1 cellular context compared by ENCODE assay signal in the genomic region with DNA sequence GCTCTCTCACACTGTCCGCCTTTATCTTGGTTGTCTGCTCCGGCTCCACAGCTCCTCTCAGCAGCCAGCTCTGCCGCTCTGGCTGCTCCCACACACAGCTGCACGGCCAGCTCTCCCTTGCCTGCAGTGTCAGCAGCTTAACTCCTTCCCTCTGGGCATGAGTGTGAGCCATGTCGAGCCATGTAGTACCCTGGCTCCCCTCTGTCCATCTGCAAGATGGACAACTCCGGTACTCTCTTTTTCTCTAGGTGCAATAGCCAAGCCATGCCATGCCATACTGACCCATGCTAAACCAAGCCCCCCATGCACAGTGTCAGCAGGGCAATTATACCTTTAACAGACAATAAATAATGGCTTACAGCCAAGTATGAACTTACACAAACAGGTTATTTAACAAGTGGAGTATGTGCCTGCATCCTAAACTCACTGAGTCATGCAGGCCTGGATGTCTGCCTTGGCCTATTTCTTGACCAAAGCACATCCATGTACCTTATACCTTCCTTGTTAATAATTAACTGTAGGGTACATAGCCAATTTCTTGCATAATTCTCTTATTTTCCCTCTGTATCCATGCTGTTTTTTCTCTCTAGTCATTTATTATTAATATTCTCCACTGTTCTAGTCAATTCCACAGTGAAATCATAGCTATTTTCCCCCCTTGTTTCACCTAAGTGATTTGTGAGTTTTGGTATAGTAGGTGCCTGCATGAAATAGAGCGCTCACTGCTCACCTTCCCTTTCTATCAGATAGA.
A peak's percentile ranks its signal among the peaks of the same experiment; 100 is the strongest.
TF ChIP-seq lines count a peak whose summit lies in the region.

No MANE protein-coding gene starts in this region.

TF ChIP-seq in HepG2, 621 proteins besides CTCF, POLR2A, EP300 and RAD21 (continued from another document and continues in another):
- TF ChIP-seq, protein P1, sequence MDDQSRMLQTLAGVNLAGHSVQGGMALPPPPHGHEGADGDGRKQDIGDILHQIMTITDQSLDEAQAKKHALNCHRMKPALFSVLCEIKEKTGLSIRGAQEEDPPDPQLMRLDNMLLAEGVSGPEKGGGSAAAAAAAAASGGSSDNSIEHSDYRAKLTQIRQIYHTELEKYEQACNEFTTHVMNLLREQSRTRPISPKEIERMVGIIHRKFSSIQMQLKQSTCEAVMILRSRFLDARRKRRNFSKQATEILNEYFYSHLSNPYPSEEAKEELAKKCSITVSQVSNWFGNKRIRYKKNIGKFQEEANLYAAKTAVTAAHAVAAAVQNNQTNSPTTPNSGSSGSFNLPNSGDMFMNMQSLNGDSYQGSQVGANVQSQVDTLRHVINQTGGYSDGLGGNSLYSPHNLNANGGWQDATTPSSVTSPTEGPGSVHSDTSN (CRISPR knock-in tag; IDR thresholded peaks at IDR 0.05; ENCODE audit: borderline replicate concordance) = no peak
- TF ChIP-seq, protein P2, sequence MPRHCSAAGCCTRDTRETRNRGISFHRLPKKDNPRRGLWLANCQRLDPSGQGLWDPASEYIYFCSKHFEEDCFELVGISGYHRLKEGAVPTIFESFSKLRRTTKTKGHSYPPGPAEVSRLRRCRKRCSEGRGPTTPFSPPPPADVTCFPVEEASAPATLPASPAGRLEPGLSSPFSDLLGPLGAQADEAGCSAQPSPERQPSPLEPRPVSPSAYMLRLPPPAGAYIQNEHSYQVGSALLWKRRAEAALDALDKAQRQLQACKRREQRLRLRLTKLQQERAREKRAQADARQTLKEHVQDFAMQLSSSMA (CRISPR knock-in tag; IDR thresholded peaks at IDR 0.05) = no peak
- TF ChIP-seq RFXANK (CRISPR knock-in tag; IDR thresholded peaks at IDR 0.05) = no peak
- no peak for TF ChIP-seq RARG (CRISPR knock-in tag; IDR thresholded peaks at IDR 0.05; ENCODE audit: low read depth)
- TF ChIP-seq, protein P3, sequence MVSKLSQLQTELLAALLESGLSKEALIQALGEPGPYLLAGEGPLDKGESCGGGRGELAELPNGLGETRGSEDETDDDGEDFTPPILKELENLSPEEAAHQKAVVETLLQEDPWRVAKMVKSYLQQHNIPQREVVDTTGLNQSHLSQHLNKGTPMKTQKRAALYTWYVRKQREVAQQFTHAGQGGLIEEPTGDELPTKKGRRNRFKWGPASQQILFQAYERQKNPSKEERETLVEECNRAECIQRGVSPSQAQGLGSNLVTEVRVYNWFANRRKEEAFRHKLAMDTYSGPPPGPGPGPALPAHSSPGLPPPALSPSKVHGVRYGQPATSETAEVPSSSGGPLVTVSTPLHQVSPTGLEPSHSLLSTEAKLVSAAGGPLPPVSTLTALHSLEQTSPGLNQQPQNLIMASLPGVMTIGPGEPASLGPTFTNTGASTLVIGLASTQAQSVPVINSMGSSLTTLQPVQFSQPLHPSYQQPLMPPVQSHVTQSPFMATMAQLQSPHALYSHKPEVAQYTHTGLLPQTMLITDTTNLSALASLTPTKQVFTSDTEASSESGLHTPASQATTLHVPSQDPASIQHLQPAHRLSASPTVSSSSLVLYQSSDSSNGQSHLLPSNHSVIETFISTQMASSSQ (IDR thresholded peaks at IDR 0.05; ENCODE audit: low read depth) = peak; percentile 99
- TF ChIP-seq, protein P3 (CRISPR knock-in tag; IDR thresholded peaks at IDR 0.05; ENCODE audit: borderline replicate concordance) = peak; percentile 99
- no peak for TF ChIP-seq POLR2AphosphoS5 (IDR thresholded peaks at IDR 0.05; ENCODE audit: low read depth, low read length)
- TF ChIP-seq, protein P4, sequence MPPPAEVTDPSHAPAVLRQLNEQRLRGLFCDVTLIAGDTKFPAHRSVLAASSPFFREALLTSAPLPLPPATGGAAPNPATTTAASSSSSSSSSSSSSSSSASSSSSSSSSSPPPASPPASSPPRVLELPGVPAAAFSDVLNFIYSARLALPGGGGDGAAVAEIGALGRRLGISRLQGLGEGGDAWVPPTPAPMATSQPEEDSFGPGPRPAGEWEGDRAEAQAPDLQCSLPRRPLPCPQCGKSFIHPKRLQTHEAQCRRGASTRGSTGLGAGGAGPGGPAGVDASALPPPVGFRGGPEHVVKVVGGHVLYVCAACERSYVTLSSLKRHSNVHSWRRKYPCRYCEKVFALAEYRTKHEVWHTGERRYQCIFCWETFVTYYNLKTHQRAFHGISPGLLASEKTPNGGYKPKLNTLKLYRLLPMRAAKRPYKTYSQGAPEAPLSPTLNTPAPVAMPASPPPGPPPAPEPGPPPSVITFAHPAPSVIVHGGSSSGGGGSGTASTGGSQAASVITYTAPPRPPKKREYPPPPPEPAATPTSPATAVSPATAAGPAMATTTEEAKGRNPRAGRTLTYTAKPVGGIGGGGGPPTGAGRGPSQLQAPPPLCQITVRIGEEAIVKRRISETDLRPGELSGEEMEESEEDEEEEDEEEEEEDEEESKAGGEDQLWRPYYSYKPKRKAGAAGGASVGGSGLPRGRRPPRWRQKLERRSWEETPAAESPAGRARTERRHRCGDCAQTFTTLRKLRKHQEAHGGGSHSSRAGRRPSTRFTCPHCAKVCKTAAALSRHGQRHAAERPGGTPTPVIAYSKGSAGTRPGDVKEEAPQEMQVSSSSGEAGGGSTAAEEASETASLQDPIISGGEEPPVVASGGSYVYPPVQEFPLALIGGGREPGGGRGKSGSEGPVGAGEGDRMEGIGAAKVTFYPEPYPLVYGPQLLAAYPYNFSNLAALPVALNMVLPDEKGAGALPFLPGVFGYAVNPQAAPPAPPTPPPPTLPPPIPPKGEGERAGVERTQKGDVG (CRISPR knock-in tag; IDR thresholded peaks at IDR 0.05; ENCODE audit: borderline replicate concordance) = no peak
- TF ChIP-seq DNMT3B (CRISPR knock-in tag; conservative IDR thresholded peaks at IDR 0.05) = no peak
- TF ChIP-seq ONECUT2 (CRISPR knock-in tag; IDR thresholded peaks at IDR 0.05) = no peak
- TF ChIP-seq ZNF850 (CRISPR knock-in tag; conservative IDR thresholded peaks at IDR 0.05) = no peak
- TF ChIP-seq TCF7L2 (IDR thresholded peaks at IDR 0.05; ENCODE audit: low read depth, low read length) = no peak
- TF ChIP-seq, protein P5, sequence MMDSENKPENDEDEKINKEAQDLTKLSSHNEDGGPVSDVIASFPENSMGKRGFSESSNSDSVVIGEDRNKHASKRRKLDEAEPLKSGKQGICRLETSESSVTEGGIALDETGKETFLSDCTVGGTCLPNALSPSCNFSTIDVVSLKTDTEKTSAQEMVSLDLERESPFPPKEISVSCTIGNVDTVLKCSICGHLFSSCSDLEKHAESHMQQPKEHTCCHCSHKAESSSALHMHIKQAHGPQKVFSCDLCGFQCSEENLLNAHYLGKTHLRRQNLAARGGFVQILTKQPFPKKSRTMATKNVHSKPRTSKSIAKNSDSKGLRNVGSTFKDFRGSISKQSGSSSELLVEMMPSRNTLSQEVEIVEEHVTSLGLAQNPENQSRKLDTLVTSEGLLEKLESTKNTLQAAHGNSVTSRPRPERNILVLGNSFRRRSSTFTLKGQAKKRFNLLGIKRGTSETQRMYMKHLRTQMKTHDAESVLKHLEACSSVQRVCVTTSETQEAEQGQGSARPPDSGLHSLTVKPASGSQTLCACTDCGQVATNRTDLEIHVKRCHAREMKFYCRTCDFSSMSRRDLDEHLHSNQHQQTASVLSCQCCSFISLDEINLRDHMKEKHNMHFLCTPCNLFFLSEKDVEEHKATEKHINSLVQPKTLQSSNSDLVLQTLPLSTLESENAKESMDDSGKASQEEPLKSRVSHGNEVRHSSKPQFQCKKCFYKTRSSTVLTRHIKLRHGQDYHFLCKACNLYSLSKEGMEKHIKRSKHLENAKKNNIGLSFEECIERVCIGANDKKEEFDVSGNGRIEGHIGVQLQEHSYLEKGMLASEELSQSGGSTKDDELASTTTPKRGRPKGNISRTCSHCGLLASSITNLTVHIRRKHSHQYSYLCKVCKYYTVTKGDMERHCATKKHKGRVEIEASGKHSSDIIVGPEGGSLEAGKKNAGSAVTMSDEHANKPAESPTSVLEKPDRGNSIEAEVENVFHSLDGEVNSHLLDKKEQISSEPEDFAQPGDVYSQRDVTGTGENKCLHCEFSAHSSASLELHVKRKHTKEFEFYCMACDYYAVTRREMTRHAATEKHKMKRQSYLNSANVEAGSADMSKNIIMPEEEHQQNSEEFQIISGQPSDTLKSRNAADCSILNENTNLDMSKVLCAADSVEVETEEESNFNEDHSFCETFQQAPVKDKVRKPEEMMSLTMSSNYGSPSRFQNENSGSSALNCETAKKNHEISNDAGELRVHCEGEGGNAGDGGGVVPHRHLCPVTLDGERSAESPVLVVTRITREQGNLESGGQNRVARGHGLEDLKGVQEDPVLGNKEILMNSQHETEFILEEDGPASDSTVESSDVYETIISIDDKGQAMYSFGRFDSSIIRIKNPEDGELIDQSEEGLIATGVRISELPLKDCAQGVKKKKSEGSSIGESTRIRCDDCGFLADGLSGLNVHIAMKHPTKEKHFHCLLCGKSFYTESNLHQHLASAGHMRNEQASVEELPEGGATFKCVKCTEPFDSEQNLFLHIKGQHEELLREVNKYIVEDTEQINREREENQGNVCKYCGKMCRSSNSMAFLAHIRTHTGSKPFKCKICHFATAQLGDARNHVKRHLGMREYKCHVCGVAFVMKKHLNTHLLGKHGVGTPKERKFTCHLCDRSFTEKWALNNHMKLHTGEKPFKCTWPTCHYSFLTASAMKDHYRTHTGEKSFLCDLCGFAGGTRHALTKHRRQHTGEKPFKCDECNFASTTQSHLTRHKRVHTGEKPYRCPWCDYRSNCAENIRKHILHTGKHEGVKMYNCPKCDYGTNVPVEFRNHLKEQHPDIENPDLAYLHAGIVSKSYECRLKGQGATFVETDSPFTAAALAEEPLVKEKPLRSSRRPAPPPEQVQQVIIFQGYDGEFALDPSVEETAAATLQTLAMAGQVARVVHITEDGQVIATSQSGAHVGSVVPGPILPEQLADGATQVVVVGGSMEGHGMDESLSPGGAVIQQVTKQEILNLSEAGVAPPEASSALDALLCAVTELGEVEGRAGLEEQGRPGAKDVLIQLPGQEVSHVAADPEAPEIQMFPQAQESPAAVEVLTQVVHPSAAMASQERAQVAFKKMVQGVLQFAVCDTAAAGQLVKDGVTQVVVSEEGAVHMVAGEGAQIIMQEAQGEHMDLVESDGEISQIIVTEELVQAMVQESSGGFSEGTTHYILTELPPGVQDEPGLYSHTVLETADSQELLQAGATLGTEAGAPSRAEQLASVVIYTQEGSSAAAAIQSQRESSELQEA (CRISPR knock-in tag; IDR thresholded peaks at IDR 0.05; ENCODE audit: not compliant biosample characterization) = no peak
- 0 out of 2 replicates have a peak, but pooled peaks have one; percentile 54 for TF ChIP-seq KAT8 (CRISPR knock-in tag; IDR thresholded peaks at IDR 0.05)
- TF ChIP-seq ZNF33B (CRISPR knock-in tag; IDR thresholded peaks at IDR 0.05) = no peak
- no peak for TF ChIP-seq ZNF326 (CRISPR knock-in tag; IDR thresholded peaks at IDR 0.05; ENCODE audit: borderline replicate concordance)
- peak; percentile 61; the same call in 1 of the 2 replicates for TF ChIP-seq ERF (CRISPR knock-in tag; IDR thresholded peaks at IDR 0.05)
- no peak for TF ChIP-seq NFIB (CRISPR knock-in tag; IDR thresholded peaks at IDR 0.05; ENCODE audit: borderline replicate concordance)
- TF ChIP-seq ATF1 (CRISPR knock-in tag; IDR thresholded peaks at IDR 0.05) = no peak
- TF ChIP-seq RXRB (CRISPR knock-in tag; IDR thresholded peaks at IDR 0.05; ENCODE audit: borderline replicate concordance) = peak; percentile 81
- no peak for TF ChIP-seq PCBP2 (optimal IDR thresholded peaks at IDR 0.05; ENCODE audit: low read depth, low read length, poor library complexity, severe bottlenecking)
- TF ChIP-seq MZF1 (CRISPR knock-in tag; IDR thresholded peaks at IDR 0.05; ENCODE audit: borderline replicate concordance) = no peak
- TF ChIP-seq ZNF644 (CRISPR knock-in tag; IDR thresholded peaks at IDR 0.05; ENCODE audit: low read depth) = peak; percentile 80
- TF ChIP-seq ZSCAN22 (CRISPR knock-in tag; IDR thresholded peaks at IDR 0.05) = no peak
- TF ChIP-seq, protein P6, sequence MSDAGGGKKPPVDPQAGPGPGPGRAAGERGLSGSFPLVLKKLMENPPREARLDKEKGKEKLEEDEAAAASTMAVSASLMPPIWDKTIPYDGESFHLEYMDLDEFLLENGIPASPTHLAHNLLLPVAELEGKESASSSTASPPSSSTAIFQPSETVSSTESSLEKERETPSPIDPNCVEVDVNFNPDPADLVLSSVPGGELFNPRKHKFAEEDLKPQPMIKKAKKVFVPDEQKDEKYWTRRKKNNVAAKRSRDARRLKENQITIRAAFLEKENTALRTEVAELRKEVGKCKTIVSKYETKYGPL (CRISPR knock-in tag; IDR thresholded peaks at IDR 0.05) = peak; percentile 45; the same call in 1 of the 2 replicates
- TF ChIP-seq, protein P7, sequence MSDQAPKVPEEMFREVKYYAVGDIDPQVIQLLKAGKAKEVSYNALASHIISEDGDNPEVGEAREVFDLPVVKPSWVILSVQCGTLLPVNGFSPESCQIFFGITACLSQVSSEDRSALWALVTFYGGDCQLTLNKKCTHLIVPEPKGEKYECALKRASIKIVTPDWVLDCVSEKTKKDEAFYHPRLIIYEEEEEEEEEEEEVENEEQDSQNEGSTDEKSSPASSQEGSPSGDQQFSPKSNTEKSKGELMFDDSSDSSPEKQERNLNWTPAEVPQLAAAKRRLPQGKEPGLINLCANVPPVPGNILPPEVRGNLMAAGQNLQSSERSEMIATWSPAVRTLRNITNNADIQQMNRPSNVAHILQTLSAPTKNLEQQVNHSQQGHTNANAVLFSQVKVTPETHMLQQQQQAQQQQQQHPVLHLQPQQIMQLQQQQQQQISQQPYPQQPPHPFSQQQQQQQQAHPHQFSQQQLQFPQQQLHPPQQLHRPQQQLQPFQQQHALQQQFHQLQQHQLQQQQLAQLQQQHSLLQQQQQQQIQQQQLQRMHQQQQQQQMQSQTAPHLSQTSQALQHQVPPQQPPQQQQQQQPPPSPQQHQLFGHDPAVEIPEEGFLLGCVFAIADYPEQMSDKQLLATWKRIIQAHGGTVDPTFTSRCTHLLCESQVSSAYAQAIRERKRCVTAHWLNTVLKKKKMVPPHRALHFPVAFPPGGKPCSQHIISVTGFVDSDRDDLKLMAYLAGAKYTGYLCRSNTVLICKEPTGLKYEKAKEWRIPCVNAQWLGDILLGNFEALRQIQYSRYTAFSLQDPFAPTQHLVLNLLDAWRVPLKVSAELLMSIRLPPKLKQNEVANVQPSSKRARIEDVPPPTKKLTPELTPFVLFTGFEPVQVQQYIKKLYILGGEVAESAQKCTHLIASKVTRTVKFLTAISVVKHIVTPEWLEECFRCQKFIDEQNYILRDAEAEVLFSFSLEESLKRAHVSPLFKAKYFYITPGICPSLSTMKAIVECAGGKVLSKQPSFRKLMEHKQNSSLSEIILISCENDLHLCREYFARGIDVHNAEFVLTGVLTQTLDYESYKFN (CRISPR knock-in tag; conservative IDR thresholded peaks at IDR 0.05) = peak; percentile 94
- TF ChIP-seq, protein P8, sequence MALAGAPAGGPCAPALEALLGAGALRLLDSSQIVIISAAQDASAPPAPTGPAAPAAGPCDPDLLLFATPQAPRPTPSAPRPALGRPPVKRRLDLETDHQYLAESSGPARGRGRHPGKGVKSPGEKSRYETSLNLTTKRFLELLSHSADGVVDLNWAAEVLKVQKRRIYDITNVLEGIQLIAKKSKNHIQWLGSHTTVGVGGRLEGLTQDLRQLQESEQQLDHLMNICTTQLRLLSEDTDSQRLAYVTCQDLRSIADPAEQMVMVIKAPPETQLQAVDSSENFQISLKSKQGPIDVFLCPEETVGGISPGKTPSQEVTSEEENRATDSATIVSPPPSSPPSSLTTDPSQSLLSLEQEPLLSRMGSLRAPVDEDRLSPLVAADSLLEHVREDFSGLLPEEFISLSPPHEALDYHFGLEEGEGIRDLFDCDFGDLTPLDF (CRISPR knock-in tag; IDR thresholded peaks at IDR 0.05) = no peak
